Comparison of ENCODE assay signal across 18 cellular contexts in genomic region chr10:88953662-88954061, GRCh38. TPM values are rescaled to one million over a fixed set of nuclear protein-coding genes. Genes with fewer than 3 reads are reported as not detected.
DNase-seq lines count a peak whose midpoint lies in the region; ATAC-seq and TF ChIP-seq lines count a peak whose summit lies in the region.
"Had no signal": no experiment of that assay in that cellular context is flagged by ENCODE, and none has a peak within 500 bp of the region (broad histone marks: within the 10 kb centered on the region; RNA-seq: fewer than 3 reads in every experiment).

No MANE protein-coding gene starts in this region.

- H3K4me1 Mint-ChIP-seq in MCF 10A (ENCODE audit: insufficient read depth, unreplicated experiment) (peaks cover 20% of the 10 kb centered on the region), endodermal cell (no peaks in the 10 kb centered on the region)

- TF ChIP-seq CTCF in breast epithelium (IDR thresholded peaks at IDR 0.05), result no peak
- no peak for TF ChIP-seq CTCF in MCF 10A (IDR thresholded peaks at IDR 0.05; ENCODE audit: unreplicated experiment)
- no peak for TF ChIP-seq CTCF in gastroesophageal sphincter (IDR thresholded peaks at IDR 0.05)
- no peak for TF ChIP-seq CTCF in vagina (IDR thresholded peaks at IDR 0.05)
- TF ChIP-seq CTCF in endodermal cell (conservative IDR thresholded peaks at IDR 0.05), result no peak

- CTCF ChIA-PET in MCF 10A (lab: Yijun Ruan, JAX), result interaction anchor here (1.6 kb wide), 1 partner anchor 21 kb away, joined by 4 read pairs; no protein-coding TSS in a partner anchor

- no peak overlapping the region for H3K27ac Mint-ChIP-seq in MCF 10A (ENCODE audit: low read depth, unreplicated experiment)
- H3K27ac Mint-ChIP-seq in endodermal cell, result no peak overlapping the region
- H3K27ac Mint-ChIP-seq: activated naive CD4-positive, alpha-beta T cell treated with anti-CD3 and anti-CD28 coated beads, Interleukin-2, amount 50 U/mL, for 72 hours had no signal

- H3K9ac ChIP-seq in rectal smooth muscle tissue (ENCODE audit: low read length) (no peak overlapping the region), endodermal cell (ENCODE audit: extremely low read depth, low read length, poor library complexity, severe bottlenecking) (no peak overlapping the region)
- H3K9ac ChIP-seq: BLaER1 treated with 17β-estradiol and CSF1 and Interleukin-3, amounts not matched to agents 10 nM and 100 nM had no signal

- no TSS peak for BruUV-seq in MCF 10A (replicated peaks; lab: Mats Ljungman, UMichigan)

- H3K9me3 ChIP-seq in breast epithelium, result no peaks in the 10 kb centered on the region
- no peaks in the 10 kb centered on the region for H3K9me3 ChIP-seq in gastroesophageal sphincter
- H3K9me3 ChIP-seq in vagina, result no peaks in the 10 kb centered on the region
- H3K9me3 ChIP-seq in endodermal cell (ENCODE audit: control insufficient read depth, low read length), result no peaks in the 10 kb centered on the region
- H3K9me3 ChIP-seq: colonic mucosa, upper lobe of left lung had no signal

- no peaks in the 10 kb centered on the region for H3K27me3 Mint-ChIP-seq in MCF 10A (ENCODE audit: insufficient read depth, unreplicated experiment)
- no peaks in the 10 kb centered on the region for H3K27me3 Mint-ChIP-seq in endodermal cell (ENCODE audit: insufficient read depth)

- H3K4me1 ChIP-seq in breast epithelium (no peaks in the 10 kb centered on the region), gastroesophageal sphincter (peaks cover 0 to 46% (median 5%) of the 10 kb centered on the region in 3 donors), rectal smooth muscle tissue (ENCODE audit: control insufficient read depth, insufficient read depth, low read length) (peaks cover 25% of the 10 kb centered on the region), vagina (peaks cover 32% of the 10 kb centered on the region), endodermal cell (ENCODE audit: control insufficient read depth, insufficient read depth, low read length) (no peaks in the 10 kb centered on the region)
- H3K4me1 ChIP-seq: colonic mucosa, upper lobe of left lung had no signal

- 49 to 55% methylated on average over 5 of the region's 5 CpGs for WGBS in gastroesophageal sphincter (ENCODE audit: low coverage in 1 of 2), 2 donors
- 84 to 94% methylated on average over 4 to 5 of the region's 5 CpGs for WGBS in endodermal cell (ENCODE audit: insufficient coverage in 1 of 2, insufficient read length in 1 of 2), 2 experiments

- no peaks in the 10 kb centered on the region for H3K36me3 Mint-ChIP-seq in MCF 10A (ENCODE audit: insufficient read depth, unreplicated experiment)
- no peaks in the 10 kb centered on the region for H3K36me3 Mint-ChIP-seq in endodermal cell (ENCODE audit: low read depth)

- H3K27me3 ChIP-seq in breast epithelium (no peaks in the 10 kb centered on the region), gastroesophageal sphincter (no peaks in the 10 kb centered on the region), rectal smooth muscle tissue (ENCODE audit: control insufficient read depth, insufficient read depth, low read length) (no peaks in the 10 kb centered on the region), vagina (no peaks in the 10 kb centered on the region), endodermal cell (ENCODE audit: control insufficient read depth, insufficient read depth, low read length, poor library complexity, severe bottlenecking) (no peaks in the 10 kb centered on the region)
- H3K27me3 ChIP-seq: colonic mucosa, upper lobe of left lung had no signal

- no peaks in the 10 kb centered on the region for H3K36me3 ChIP-seq in breast epithelium
- peaks cover 0 to 3% of the 10 kb centered on the region in 2 donors for H3K36me3 ChIP-seq in gastroesophageal sphincter
- no peaks in the 10 kb centered on the region for H3K36me3 ChIP-seq in rectal smooth muscle tissue (ENCODE audit: control insufficient read depth, insufficient read depth, low read length)
- H3K36me3 ChIP-seq in vagina, result peaks cover 3 to 4% of the 10 kb centered on the region in 2 donors
- H3K36me3 ChIP-seq in endodermal cell (ENCODE audit: control insufficient read depth, insufficient read depth, low read length), result no peaks in the 10 kb centered on the region
- H3K36me3 ChIP-seq: BLaER1 treated with 17β-estradiol and CSF1 and Interleukin-3, amounts not matched to agents 10 nM and 100 nM; colonic mucosa; upper lobe of left lung had no signal

- intact Hi-C loops in breast epithelium (cut with DNase I; ENCODE audit: low total_unique reads) (no loop called here), MCF 10A (cut with micrococcal nuclease) (no loop called here), vagina (cut with DNase I) (no loop called here)

- no peak for TF ChIP-seq EP300 in gastroesophageal sphincter (IDR thresholded peaks at IDR 0.05)

- H3K4me3 Mint-ChIP-seq in MCF 10A (ENCODE audit: unreplicated experiment) (no peak overlapping the region), endodermal cell (no peak overlapping the region)
- H3K4me3 Mint-ChIP-seq: activated T-cell treated with anti-CD3 and anti-CD28 coated beads, Interleukin-2, amount 50 U/mL, for 4 hours had no signal

- H3K27ac ChIP-seq in breast epithelium (peak overlapping the region; percentile 89 to 92), gastroesophageal sphincter (peak overlapping the region; percentile 85 to 100 (median 91)), rectal smooth muscle tissue (ENCODE audit: low read depth, low read length) (peak overlapping the region; percentile 99), vagina (peak overlapping the region; percentile 85), endodermal cell (ENCODE audit: low read depth, low read length) (no peak overlapping the region)
- H3K27ac ChIP-seq: BLaER1 treated with 17β-estradiol and CSF1 and Interleukin-3, amounts not matched to agents 10 nM and 100 nM had no signal

- POLR2A ChIA-PET in MCF 10A (lab: Yijun Ruan, JAX), result interaction anchor here (1.0 to 1.8 kb wide), 2 partner anchors 12 to 21 kb away, joined by 4 to 10 read pairs; no protein-coding TSS in a partner anchor

- no peak overlapping the region for H3K4me3 ChIP-seq in breast epithelium
- H3K4me3 ChIP-seq in gastroesophageal sphincter, result peak overlapping the region; percentile 56 to 100
- peak overlapping the region; percentile 74 for H3K4me3 ChIP-seq in rectal smooth muscle tissue (ENCODE audit: low read length)
- H3K4me3 ChIP-seq in vagina, result peak overlapping the region in 1 of 2 donors; percentile 33
- no peak overlapping the region for H3K4me3 ChIP-seq in endodermal cell (ENCODE audit: low read length)
- H3K4me3 ChIP-seq: BLaER1 treated with 17β-estradiol and CSF1 and Interleukin-3, amounts not matched to agents 10 nM and 100 nM; colonic mucosa; upper lobe of left lung had no signal

- ATAC-seq in gastroesophageal sphincter, result no peak
- no peak for ATAC-seq in HG03520 (IDR thresholded peaks at IDR 0.05; ENCODE audit: unreplicated experiment)
- no peak for ATAC-seq in HG03442 (IDR thresholded peaks at IDR 0.05; ENCODE audit: unreplicated experiment)
- ATAC-seq: activated naive CD4-positive, alpha-beta T cell treated with anti-CD3 and anti-CD28 coated beads, Interleukin-2, amount 50 U/mL, for 72 hours; activated T-cell treated with anti-CD3 and anti-CD28 coated beads, Interleukin-2, amount 50 U/mL, for 4 hours had no signal

- H3K9me3 Mint-ChIP-seq in MCF 10A (ENCODE audit: unreplicated experiment) (no peaks in the 10 kb centered on the region), endodermal cell (no peaks in the 10 kb centered on the region)
- H3K9me3 Mint-ChIP-seq: activated naive CD4-positive, alpha-beta T cell treated with anti-CD3 and anti-CD28 coated beads, Interleukin-2, amount 50 U/mL, for 72 hours; activated T-cell treated with anti-CD3 and anti-CD28 coated beads, Interleukin-2, amount 50 U/mL, for 4 hours had no signal

- TF ChIP-seq POLR2A in breast epithelium (IDR thresholded peaks at IDR 0.05) (no peak), gastroesophageal sphincter (IDR thresholded peaks at IDR 0.05) (no peak), vagina (IDR thresholded peaks at IDR 0.05) (no peak)

- DNase-seq in breast epithelium (ENCODE audit: low spot score in 2 of 2) (no peak), MCF 10A (ENCODE audit: unreplicated experiment) (no peak), vagina (ENCODE audit: extremely low spot score in 2 of 2) (no peak), endodermal cell (no peak)
- DNase-seq: activated CD4-positive, CD25-positive, alpha-beta regulatory T cell; activated T-cell treated with anti-CD3 and anti-CD28 coated beads, Interleukin-2, amount 50 U/mL, for 4 hours; colonic mucosa; GOT3; NCI-H1417 treated with DMSO at 0.1 percent for 48 hours; NCI-H748 treated with DMSO at 0.1 percent for 48 hours; SIG-M5; upper lobe of left lung had no signal

RNA-seq across cellular contexts. Expression of gene ACTA2, which starts 1.1 kb away (rescaled TPM):
- 1,000 to 10,000 TPM in 2 of 3 donors, 10 to 100 TPM in 1; 87.9 to 1,054 (median 1,036) TPM for total RNA-seq in breast epithelium
- 25.4 and 25.6 TPM in 2 replicates for total RNA-seq in MCF 10A (2022)
- total RNA-seq in gastroesophageal sphincter, result 1,000 to 10,000 TPM; 5,887 to 9,086 (median 7,887) TPM
- total RNA-seq in vagina, result 1,162 TPM
- total RNA-seq in endodermal cell, result not detected
- polyA plus RNA-seq in endodermal cell (2013, experiment 1 of 2), result 86.0 TPM
- 99.5 TPM for polyA plus RNA-seq in endodermal cell (2013, experiment 2 of 2)

RNA-seq across cellular contexts. Expression of gene FAS, which starts 36.9 kb away (rescaled TPM):
- 10 to 100 TPM; 26.9 to 51.5 (median 47.3) TPM for total RNA-seq in breast epithelium
- 55.6 and 60.2 TPM in 2 replicates for total RNA-seq in MCF 10A (2022)
- total RNA-seq in gastroesophageal sphincter, result 10 to 100 TPM; 15.0 to 27.5 (median 19.6) TPM
- total RNA-seq in vagina, result 41.0 TPM
- under 1 TPM in 1 of 2 donors, not detected in 1; 0.95 TPM for total RNA-seq in endodermal cell
- polyA plus RNA-seq in endodermal cell (2013, experiment 1 of 2), result 6.3 TPM
- polyA plus RNA-seq in endodermal cell (2013, experiment 2 of 2), result 6.9 TPM

Comparison
In these comparisons a context has a peak if more than half of its experiments do, and no peak if none do; other contexts are left out.
1. H3K4me3 ChIP-seq: peak in gastroesophageal sphincter (2 of 2) and rectal smooth muscle tissue (single experiment); none in breast epithelium (0 of 3) and endodermal cell (single experiment).
2. RNA of gene ACTA2, which starts 1.1 kb away (total RNA-seq): 5,887 to 9,086 TPM in gastroesophageal sphincter, 1,162 TPM in vagina (single experiment), 87.9 to 1,054 TPM in breast epithelium and 25.4 to 25.6 TPM in MCF 10A; not detected in endodermal cell; every median in the first group is over 10 times any median in the second.
3. RNA of gene FAS, which starts 36.9 kb away (total RNA-seq): 55.6 to 60.2 TPM in MCF 10A, 26.9 to 51.5 TPM in breast epithelium, 41.0 TPM in vagina (single experiment) and 15.0 to 27.5 TPM in gastroesophageal sphincter; 0.95 TPM in endodermal cell; every median in the first group is over 4 times any median in the second.